Comparison of ENCODE assay signal across 25 cellular contexts in genomic region chr2:238404406-238405216, GRCh38. TPM values are rescaled to one million over a fixed set of nuclear protein-coding genes. Genes with fewer than 3 reads are reported as not detected.
A peak's percentile ranks its signal among the peaks of the same experiment; 100 is the strongest.
DNase-seq lines count a peak whose midpoint lies in the region; ATAC-seq and TF ChIP-seq lines count a peak whose summit lies in the region.
"Had no signal": no experiment of that assay in that cellular context is flagged by ENCODE, and none has a peak within 500 bp of the region (broad histone marks: within the 10 kb centered on the region; RNA-seq: fewer than 3 reads in every experiment).

No MANE protein-coding gene starts in this region.

- ATAC-seq in left lung = peak; percentile 81
- ATAC-seq: Right ventricle myocardium inferior; stimulated activated naive CD8-positive, alpha-beta T cell treated with anti-CD3 and anti-CD28 coated beads, Interleukin-15, Interleukin-2, amounts not matched to agents 100 U/mL and 50 U/mL, for 24 hours had no signal

- H3K27me3 ChIP-seq in left lung (no peaks in the 10 kb centered on the region), transverse colon (no peaks in the 10 kb centered on the region)
- H3K27me3 ChIP-seq: spleen, tibial artery had no signal

- 77 to 93% methylated on average over 5 to 19 of the region's 19 CpGs for WGBS in transverse colon (ENCODE audit: low coverage in 1 of 2), 2 donors

- no peaks in the 10 kb centered on the region for H3K4me1 ChIP-seq in left lung
- H3K4me1 ChIP-seq in transverse colon = peaks cover 0 to 19% (median 10%) of the 10 kb centered on the region in 4 donors
- H3K4me1 ChIP-seq: spleen had no signal

- no peak for TF ChIP-seq EP300 in transverse colon (IDR thresholded peaks at IDR 0.05; ENCODE audit: low read depth)

- intact Hi-C loops in left lung (cut with DNase I) (no loop called here), transverse colon (cut with DNase I; ENCODE audit: low total_unique reads) (no loop called here)

- H3K27ac ChIP-seq in left lung (peak overlapping the region in 1 of 2 donors; percentile 35), transverse colon (peak overlapping the region; percentile 30 to 45 (median 44))
- H3K27ac ChIP-seq: 22Rv1, tibial artery had no signal

- H3K36me3 ChIP-seq in left lung = peaks cover 0 to 10% of the 10 kb centered on the region in 2 donors
- peaks cover 0 to 4% (median 0%) of the 10 kb centered on the region in 4 donors for H3K36me3 ChIP-seq in transverse colon

- H3K4me3 ChIP-seq in left lung (no peak overlapping the region), transverse colon (no peak overlapping the region)
- H3K4me3 ChIP-seq: spleen, tibial artery had no signal

- TF ChIP-seq CTCF in left lung (IDR thresholded peaks at IDR 0.05) = no peak
- TF ChIP-seq CTCF in transverse colon (IDR thresholded peaks at IDR 0.05) = no peak

- no peak for TF ChIP-seq POLR2A in transverse colon (IDR thresholded peaks at IDR 0.05)

- DNase-seq in NCI-H1092 treated with DMSO at 0.1 percent for 48 hours (lab: John Stamatoyannopoulos, UW) (peak; percentile 59), NCI-H1092 (lab: John Stamatoyannopoulos, UW) (no peak), NCI-H510A (lab: John Stamatoyannopoulos, UW) (peak; percentile 46), left lung (no peak), transverse colon (no peak), NCI-H748 treated with DMSO at 0.1 percent for 48 hours (lab: John Stamatoyannopoulos, UW) (no peak)
- DNase-seq in activated CD4-positive, alpha-beta T cell treated with anti-CD3 and anti-CD28 coated beads for 4 hours = no peak
- no peak for DNase-seq in activated CD8-positive, alpha-beta memory T cell treated with anti-CD3 and anti-CD28 coated beads, Interleukin-2, amount 50 U/mL, for 4 hours
- DNase-seq: activated B cell treated with CpG ODN at 0.5 μM for 24 hours; activated naive CD4-positive, alpha-beta T cell treated with Interleukin-2 at 50 U/mL for 16 hours; activated T-cell treated with anti-CD3 and anti-CD28 coated beads, Interleukin-2, amount 50 U/mL, for 24 hours; CD4-positive, alpha-beta memory T cell; DMS79; hippocampal formation; mammary epithelial cell; NCI-H1048; NCI-H69; retina; spleen; stimulated activated CD4-positive, alpha-beta T cell treated with anti-CD3 and anti-CD28 coated beads, Interleukin-4, amount 100 ng/mL, for 1 hour; stimulated activated naive CD8-positive, alpha-beta T cell treated with anti-CD3 and anti-CD28 coated beads, Interleukin-15, Interleukin-2, amounts not matched to agents 100 U/mL and 50 U/mL, for 24 hours; T-helper 9 cell; tibial artery had no signal

- H3K9me3 ChIP-seq in left lung = no peaks in the 10 kb centered on the region
- H3K9me3 ChIP-seq in transverse colon = no peaks in the 10 kb centered on the region
- H3K9me3 ChIP-seq: spleen, tibial artery had no signal

- in situ Hi-C loops in transverse colon (cut with MboI; ENCODE audit: low pct_ligation_motif_present in 1 of 4, low pct_unique_long_range_greater_than_20kb in 1 of 4, low sequenced_read_pairs in 3 of 4) = no loop called here

RNA-seq across cellular contexts. Expression of gene ASB1, which starts 22.1 kb away (rescaled TPM):
- total RNA-seq in left lung (10 to 100 TPM; 16.6 to 27.0 TPM), transverse colon (10 to 100 TPM in 3 of 4 donors, 1 to 10 TPM in 1; 9.4 to 48.3 (median 17.2) TPM)

Comparison
In these comparisons a context has a peak if more than half of its experiments do, and no peak if none do; other contexts are left out.
1. DNase-seq: peak in NCI-H1092 treated with DMSO at 0.1 percent for 48 hours (single experiment) and NCI-H510A (single experiment); none in NCI-H1092 (single experiment), left lung (0 of 2), transverse colon (single experiment), activated CD4-positive, alpha-beta T cell treated with anti-CD3 and anti-CD28 coated beads for 4 hours (0 of 2), NCI-H748 treated with DMSO at 0.1 percent for 48 hours (single experiment) and activated CD8-positive, alpha-beta memory T cell treated with anti-CD3 and anti-CD28 coated beads, Interleukin-2, amount 50 U/mL, for 4 hours (single experiment).